13 cellular contexts compared by ENCODE assay signal in the genomic region with DNA sequence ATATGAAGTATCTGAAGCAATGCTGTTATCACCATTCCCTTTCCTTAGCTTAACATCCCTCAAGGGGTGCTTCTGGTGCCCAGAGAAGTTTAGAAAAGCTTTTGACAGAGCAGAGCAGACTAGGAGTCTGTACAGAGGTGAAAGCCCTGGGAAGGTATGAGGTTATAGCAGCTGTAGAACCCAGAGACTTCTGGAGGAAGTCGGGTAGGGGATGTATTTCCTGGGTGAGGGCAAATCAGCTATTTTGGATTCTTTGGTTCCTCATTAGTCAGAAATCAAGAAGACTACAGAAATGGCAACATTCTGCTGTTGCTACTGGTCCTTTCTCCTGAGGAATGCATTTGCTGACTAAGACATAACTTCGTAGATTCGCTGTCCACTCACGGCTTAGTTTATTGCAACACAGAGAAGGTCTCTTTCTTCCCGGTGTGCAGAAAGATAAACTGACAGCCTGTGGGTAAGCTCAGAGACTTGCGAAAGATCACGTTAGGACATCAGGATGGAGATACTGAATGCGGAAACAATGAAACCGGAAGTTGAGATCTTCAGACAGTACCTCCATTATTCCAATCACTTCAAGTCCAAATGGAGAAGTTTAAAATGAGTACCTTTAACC. TPM values are rescaled to one million over a fixed set of nuclear protein-coding genes. Genes with fewer than 3 reads are reported as not detected.
DNase-seq lines count a peak whose midpoint lies in the region; ATAC-seq, FAIRE-seq and TF ChIP-seq lines count a peak whose summit lies in the region.
"Had no signal": no experiment of that assay in that cellular context is flagged by ENCODE, and none has a peak within 500 bp of the region (broad histone marks: within the 10 kb centered on the region; RNA-seq: fewer than 3 reads in every experiment).

No MANE protein-coding gene starts in this region.

- no peak for TF ChIP-seq RAD21 in HepG2 (CRISPR knock-in tag; IDR thresholded peaks at IDR 0.05)

- H3K9me3 ChIP-seq in HepG2 (ENCODE audit: low read length) (no peaks in the 10 kb centered on the region), A673 (ENCODE audit: low read depth, low read length, poor library complexity, severe bottlenecking) (no peaks in the 10 kb centered on the region)
- H3K9me3 ChIP-seq: suprapubic skin had no signal

- peak; percentile 57 for DNase-seq in Ammon's horn (ENCODE audit: low spot score)
- DNase-seq in HepG2 (ENCODE audit: low spot score), result no peak
- no peak for DNase-seq in NCI-H345 (lab: John Stamatoyannopoulos, UW)
- no peak for DNase-seq in activated CD4-positive, alpha-beta T cell treated with anti-CD3 and anti-CD28 coated beads, Interleukin-2, amount 10 ng/mL, durations not matched to agents 24 days and 14 days
- DNase-seq in A673 (ENCODE audit: low spot score), result no peak
- DNase-seq: activated CD4-positive, alpha-beta T cell treated with anti-CD3 and anti-CD28 coated beads, Interleukin-2, amount 50 U/mL, for 1 hour; NCI-H524 treated with DMSO at 0.1 percent for 48 hours had no signal

- POLR2A ChIA-PET in HepG2 (lab: Yijun Ruan, JAX), result no interaction called here
- POLR2A ChIA-PET in A673 (lab: Charles Lee; ENCODE audit: low non-redundant PET), result no interaction called here

- no peak overlapping the region for H2AFZ ChIP-seq in HepG2 (ENCODE audit: low read length)

- peaks cover 0 to 9% of the 10 kb centered on the region in 2 experiments; a peak in 1 of 5 replicates for H3K27me3 ChIP-seq in HepG2 (ENCODE audit: control insufficient read depth in 1 of 2, insufficient read depth in 2 of 2, low read length in 2 of 2)
- H3K27me3 ChIP-seq in A673 (replicated peaks; ENCODE audit: insufficient read depth, low read depth, low read length, poor library complexity), result peaks cover 4% of the 10 kb centered on the region
- H3K27me3 ChIP-seq: suprapubic skin had no signal

- no peaks in the 10 kb centered on the region for H3K36me3 Mint-ChIP-seq in IgD-negative memory B cell
- no peaks in the 10 kb centered on the region for H3K36me3 Mint-ChIP-seq in activated CD4-positive, alpha-beta T cell treated with anti-CD3 and anti-CD28 coated beads, Interleukin-2, amount 10 ng/mL, durations not matched to agents 24 days and 14 days (ENCODE audit: low read depth)
- H3K36me3 Mint-ChIP-seq: CD8-positive, alpha-beta memory T cell had no signal

- H4K20me1 ChIP-seq in HepG2 (ENCODE audit: insufficient read depth, low read length), result no peaks in the 10 kb centered on the region

- H3K4me1 ChIP-seq in HepG2 (ENCODE audit: insufficient read depth, low read length), result 0 out of 2 replicates have a peak, but pooled peaks cover 8% of the 10 kb centered on the region
- peaks cover 4% of the 10 kb centered on the region for H3K4me1 ChIP-seq in A673 (ENCODE audit: insufficient read depth, low read length, poor library complexity, severe bottlenecking)

- intact Hi-C loops in HepG2 (cut with micrococcal nuclease; ENCODE audit: unreplicated experiment), result no loop called here
- intact Hi-C loops in activated CD4-positive, alpha-beta T cell treated with anti-CD3 and anti-CD28 coated beads, Interleukin-2, amount 10 ng/mL, durations not matched to agents 24 days and 14 days (cut with micrococcal nuclease), result no loop called here
- intact Hi-C loops in A673 (cut with micrococcal nuclease; ENCODE audit: unreplicated experiment), result no loop called here

- no peak for FAIRE-seq in HepG2 (lab: Jason Lieb, UNC)
- FAIRE-seq: colon had no signal

- H3K27me3 Mint-ChIP-seq in IgD-negative memory B cell, result peaks cover 2% of the 10 kb centered on the region
- no peaks in the 10 kb centered on the region for H3K27me3 Mint-ChIP-seq in activated CD4-positive, alpha-beta T cell treated with anti-CD3 and anti-CD28 coated beads, Interleukin-2, amount 10 ng/mL, durations not matched to agents 24 days and 14 days
- H3K27me3 Mint-ChIP-seq: CD8-positive, alpha-beta memory T cell had no signal

- H3K27ac ChIP-seq in angular gyrus (ENCODE audit: low read depth, low read length) (peak overlapping the region; percentile 37), HepG2 (ENCODE audit: extremely low read length, insufficient read depth, low read length) (no peak overlapping the region), A673 (ENCODE audit: low read depth, low read length, poor library complexity, severe bottlenecking) (no peak overlapping the region)
- H3K27ac ChIP-seq: suprapubic skin had no signal

- CTCF ChIA-PET in HepG2 (lab: Yijun Ruan, JAX; ENCODE audit: low intra/inter-chr PET ratio, low total read pairs) (no interaction called here), A673 (lab: Charles Lee) (no interaction called here)

- H3K9me3 Mint-ChIP-seq in IgD-negative memory B cell, result peaks cover 0 to 1% (median 0%) of the 10 kb centered on the region in 3 donors
- peaks cover 4% of the 10 kb centered on the region for H3K9me3 Mint-ChIP-seq in activated CD4-positive, alpha-beta T cell treated with anti-CD3 and anti-CD28 coated beads, Interleukin-2, amount 10 ng/mL, durations not matched to agents 24 days and 14 days
- H3K9me3 Mint-ChIP-seq: CD8-positive, alpha-beta memory T cell had no signal

- TF ChIP-seq POLR2A in HepG2 (IDR thresholded peaks at IDR 0.05; ENCODE audit: insufficient read depth in 1 of 2, low read depth in 2 of 2, low read length in 2 of 2), result no peak

- H3K4me2 ChIP-seq in HepG2 (ENCODE audit: low read depth, low read length), result no peak overlapping the region

- TF ChIP-seq EP300 in HepG2 (IDR thresholded peaks at IDR 0.05; ENCODE audit: low read depth in 2 of 2, low read length in 2 of 2), result no peak
- no peak for TF ChIP-seq EP300 in HepG2 (CRISPR knock-in tag; IDR thresholded peaks at IDR 0.05; ENCODE audit: borderline replicate concordance)

- peak overlapping the region; percentile 47 to 91 (median 68) for H3K4me3 Mint-ChIP-seq in IgD-negative memory B cell
- no peak overlapping the region for H3K4me3 Mint-ChIP-seq in activated CD4-positive, alpha-beta T cell treated with anti-CD3 and anti-CD28 coated beads, Interleukin-2, amount 10 ng/mL, durations not matched to agents 24 days and 14 days

- in situ Hi-C loops in HepG2 (cut with HindIII; ENCODE audit: extremely low pct_ligation_motif_present, low pct_unique_long_range_greater_than_20kb), result no loop called here

- ATAC-seq in HepG2 (no peak), HG03460 (IDR thresholded peaks at IDR 0.05; ENCODE audit: unreplicated experiment) (no peak)

- no peak overlapping the region for H3K9ac ChIP-seq in HepG2 (ENCODE audit: insufficient read depth, low read depth, low read length)

- H3K36me3 ChIP-seq in HepG2 (replicated peaks in 1 of 2; ENCODE audit: control insufficient read depth in 1 of 2, insufficient read depth in 2 of 2, low read length in 2 of 2) (no peaks in the 10 kb centered on the region), A673 (ENCODE audit: insufficient read depth, low read length, poor library complexity, severe bottlenecking) (no peaks in the 10 kb centered on the region)
- H3K36me3 ChIP-seq: suprapubic skin had no signal

- peak overlapping the region; percentile 77 to 97 (median 91) for H3K27ac Mint-ChIP-seq in IgD-negative memory B cell
- no peak overlapping the region for H3K27ac Mint-ChIP-seq in activated CD4-positive, alpha-beta T cell treated with anti-CD3 and anti-CD28 coated beads, Interleukin-2, amount 10 ng/mL, durations not matched to agents 24 days and 14 days

- BruUV-seq in HepG2 (replicated peaks; lab: Mats Ljungman, UMichigan) (no TSS peak), A673 (replicated peaks; lab: Mats Ljungman, UMichigan) (no TSS peak)

- TF ChIP-seq CTCF in HepG2 (CRISPR knock-in tag; IDR thresholded peaks at IDR 0.05) (no peak), A673 (conservative IDR thresholded peaks at IDR 0.05; ENCODE audit: low read depth, low read length) (no peak)

- H3K4me3 ChIP-seq in HepG2 (replicated peaks in 1 of 3; ENCODE audit: insufficient read depth in 1 of 3, low read depth in 2 of 3, low read length in 3 of 3), result no peak overlapping the region
- no peak overlapping the region for H3K4me3 ChIP-seq in A673 (ENCODE audit: low read depth, low read length, poor library complexity, severe bottlenecking)
- H3K4me3 ChIP-seq: suprapubic skin had no signal

- WGBS in HepG2 (ENCODE audit: low lambda C conversion rate), result under 1% methylated on average over 9 of the region's 9 CpGs

- peaks cover 50 to 63% (median 55%) of the 10 kb centered on the region in 3 donors for H3K4me1 Mint-ChIP-seq in IgD-negative memory B cell
- peaks cover 32% of the 10 kb centered on the region for H3K4me1 Mint-ChIP-seq in activated CD4-positive, alpha-beta T cell treated with anti-CD3 and anti-CD28 coated beads, Interleukin-2, amount 10 ng/mL, durations not matched to agents 24 days and 14 days

- H3K79me2 ChIP-seq in HepG2 (ENCODE audit: insufficient read depth, low read length), result no peaks in the 10 kb centered on the region

RNA-seq across cellular contexts. Expression of a gene that starts 25.3 kb away (rescaled TPM):
- polyA plus RNA-seq in IgD-negative memory B cell (2.9 TPM), HepG2 (2011; rRNA removed) (0.26 and 0.53 TPM in 2 replicates)
- total RNA-seq in HepG2 (2016; rRNA removed; fragmentation: Illumina TruSeq; extraction: Trizol) (0.86 and 1.9 TPM in 2 replicates), A673 (2021) (4.9 and 6.7 TPM in 2 replicates)
- total RNA-seq in HepG2 (2016; cell fraction: cytosol; rRNA removed; fragmentation: Illumina TruSeq; extraction: Trizol; ENCODE audit: low read depth), result 0.62 and 0.71 TPM in 2 replicates
- total RNA-seq in HepG2 (2016; cell fraction: insoluble cytoplasmic fraction; rRNA removed; fragmentation: Illumina TruSeq; extraction: Trizol), result 1.0 and 1.8 TPM in 2 replicates
- 1.7 and 1.9 TPM in 2 replicates for total RNA-seq in HepG2 (2016; cell fraction: membrane; rRNA removed; fragmentation: Illumina TruSeq; extraction: Trizol)
- 1.0 and 1.5 TPM in 2 replicates for total RNA-seq in HepG2 (2016; cell fraction: nucleus; rRNA removed; fragmentation: Illumina TruSeq; extraction: Trizol)
- 0.19 and 0.21 TPM in 2 replicates for polyA plus RNA-seq in HepG2 (2011; cell fraction: cytosol; rRNA removed)
- polyA plus RNA-seq in HepG2 (2011; cell fraction: nucleus; rRNA removed), result 0.14 and 0.16 TPM in 2 replicates
- polyA plus RNA-seq in HepG2 (2012), result 0.19 and 0.36 TPM in 2 replicates
- 0.17 and 0.36 TPM in 2 replicates for polyA plus RNA-seq in HepG2 (2016; cell fraction: cytosol; fragmentation: Illumina TruSeq; extraction: Trizol; ENCODE audit: low read depth)
- polyA plus RNA-seq in HepG2 (2016; cell fraction: insoluble cytoplasmic fraction; fragmentation: Illumina TruSeq; extraction: Trizol; ENCODE audit: low read depth), result 0.96 and 1.2 TPM in 2 replicates
- 0.41 and 0.59 TPM in 2 replicates for polyA plus RNA-seq in HepG2 (2016; cell fraction: membrane; fragmentation: Illumina TruSeq; extraction: Trizol; ENCODE audit: low read depth)
- polyA plus RNA-seq in HepG2 (2016; cell fraction: nucleus; fragmentation: Illumina TruSeq; extraction: Trizol; ENCODE audit: insufficient read depth, low read depth), result 0.63 and 0.71 TPM in 2 replicates
- polyA minus RNA-seq in HepG2 (2011; rRNA and poly(A)+ RNA removed; ENCODE audit: low replicate concordance), result 0.42 and 2.3 TPM in 2 replicates
- polyA minus RNA-seq in HepG2 (2011; cell fraction: cytosol; rRNA and poly(A)+ RNA removed), result 0.59 and 0.97 TPM in 2 replicates
- 0.62 and 1.3 TPM in 2 replicates for polyA minus RNA-seq in HepG2 (2011; cell fraction: nucleus; rRNA and poly(A)+ RNA removed)
- total RNA-seq in activated CD4-positive, alpha-beta T cell treated with anti-CD3 and anti-CD28 coated beads, Interleukin-2, amount 10 ng/mL, durations not matched to agents 24 days and 14 days, result 63.4 and 64.2 TPM in 2 replicates
